ENCODE assay signal across 24 cellular contexts in genomic region chr4:31548823-31549222, GRCh38.
"Had no signal": no experiment of that assay in that cellular context is flagged by ENCODE, and none has a peak within 500 bp of the region (broad histone marks: within the 10 kb centered on the region; RNA-seq: fewer than 3 reads in every experiment).

No MANE protein-coding gene starts in this region.

- H3K4me1 ChIP-seq: adrenal gland, gastrocnemius medialis, heart right ventricle, tibial artery, uterus had no signal

- H3K27me3 ChIP-seq: adrenal gland, gastrocnemius medialis, heart right ventricle, tibial artery, uterus had no signal

- H3K36me3 Mint-ChIP-seq: activated naive CD4-positive, alpha-beta T cell treated with anti-CD3 and anti-CD28 coated beads, Interleukin-2, amount 50 U/mL, for 24 hours; memory B cell; naive thymus-derived CD4-positive, alpha-beta T cell; stimulated activated naive B cell treated with anti-CD40 and anti-IgM and Interleukin-4, amounts not matched to agents 10 μg/mL and 1 μg/mL and 100 μg/mL, for 72 hours; WTC11 had no signal

- H3K4me1 Mint-ChIP-seq: activated CD4-positive, alpha-beta memory T cell treated with anti-CD3 and anti-CD28 coated beads, Interleukin-2, amount 10 ng/mL, durations not matched to agents 7 days and 5 days; activated naive CD4-positive, alpha-beta T cell treated with anti-CD3 and anti-CD28 coated beads, Interleukin-2, amount 50 U/mL, for 24 hours; memory B cell; naive thymus-derived CD4-positive, alpha-beta T cell; stimulated activated naive B cell treated with anti-CD40 and anti-IgM and Interleukin-4, amounts not matched to agents 10 μg/mL and 1 μg/mL and 100 μg/mL, for 72 hours; T-helper 17 cell; WTC11 had no signal

- H3K4me3 ChIP-seq: adrenal gland, gastrocnemius medialis, heart right ventricle, mucosa of descending colon, skin epidermis, tibial artery, uterus had no signal

- ATAC-seq: activated T-cell treated with anti-CD3 and anti-CD28 coated beads, Interleukin-2, amount 50 U/mL, for 4 hours; gastrocnemius medialis; heart right ventricle; left lobe of liver; mucosa of descending colon; naive thymus-derived CD4-positive, alpha-beta T cell; stimulated activated naive B cell treated with anti-CD40 and anti-IgM and Interleukin-4, amounts not matched to agents 10 μg/mL and 1 μg/mL and 100 μg/mL, for 72 hours; T-helper 17 cell; WTC11 had no signal

- H3K9me3 Mint-ChIP-seq: activated naive CD4-positive, alpha-beta T cell treated with anti-CD3 and anti-CD28 coated beads, Interleukin-2, amount 50 U/mL, for 24 hours; memory B cell; WTC11 had no signal

- H3K27ac Mint-ChIP-seq: activated CD4-positive, alpha-beta memory T cell treated with anti-CD3 and anti-CD28 coated beads, Interleukin-2, amount 10 ng/mL, durations not matched to agents 7 days and 5 days; activated naive CD4-positive, alpha-beta T cell treated with anti-CD3 and anti-CD28 coated beads, Interleukin-2, amount 50 U/mL, for 24 hours; memory B cell; naive thymus-derived CD4-positive, alpha-beta T cell; stimulated activated naive B cell treated with anti-CD40 and anti-IgM and Interleukin-4, amounts not matched to agents 10 μg/mL and 1 μg/mL and 100 μg/mL, for 72 hours; T-helper 17 cell; WTC11 had no signal

- H3K27ac ChIP-seq: adrenal gland, gastrocnemius medialis, heart right ventricle, skin epidermis, tibial artery, uterus had no signal

- H3K27me3 Mint-ChIP-seq: activated CD4-positive, alpha-beta memory T cell treated with anti-CD3 and anti-CD28 coated beads, Interleukin-2, amount 10 ng/mL, durations not matched to agents 7 days and 5 days; activated naive CD4-positive, alpha-beta T cell treated with anti-CD3 and anti-CD28 coated beads, Interleukin-2, amount 50 U/mL, for 24 hours; memory B cell; naive thymus-derived CD4-positive, alpha-beta T cell; stimulated activated naive B cell treated with anti-CD40 and anti-IgM and Interleukin-4, amounts not matched to agents 10 μg/mL and 1 μg/mL and 100 μg/mL, for 72 hours; T-helper 17 cell had no signal

- FAIRE-seq: endothelial cell of umbilical vein had no signal

- H3K4me3 Mint-ChIP-seq: activated CD4-positive, alpha-beta memory T cell treated with anti-CD3 and anti-CD28 coated beads, Interleukin-2, amount 10 ng/mL, durations not matched to agents 7 days and 5 days; activated naive CD4-positive, alpha-beta T cell treated with anti-CD3 and anti-CD28 coated beads, Interleukin-2, amount 50 U/mL, for 24 hours; activated T-cell treated with anti-CD3 and anti-CD28 coated beads, Interleukin-2, amount 50 U/mL, for 4 hours; memory B cell; naive thymus-derived CD4-positive, alpha-beta T cell; stimulated activated naive B cell treated with anti-CD40 and anti-IgM and Interleukin-4, amounts not matched to agents 10 μg/mL and 1 μg/mL and 100 μg/mL, for 72 hours; T-helper 17 cell; WTC11 had no signal

- DNase-seq: activated CD4-positive, alpha-beta memory T cell treated with anti-CD3 and anti-CD28 coated beads, Interleukin-2, amount 10 ng/mL, durations not matched to agents 7 days and 5 days; activated CD4-positive, alpha-beta T cell treated with anti-CD3 and anti-CD28 coated beads for 4 hours; activated effector memory CD4-positive, alpha-beta T cell treated with anti-CD3 and anti-CD28 coated beads, Interleukin-2, amount 50 U/mL, for 16 hours; activated T-cell treated with anti-CD3 and anti-CD28 coated beads, Interleukin-2, amount 50 U/mL, for 4 hours; adrenal gland; cortex of kidney; effector CD4-positive, alpha-beta T cell; gastrocnemius medialis; heart right ventricle; mucosa of descending colon; naive thymus-derived CD4-positive, alpha-beta T cell; posterior cingulate gyrus; stimulated activated CD4-positive, alpha-beta T cell treated with anti-CD3 and anti-CD28 coated beads, Interleukin-15, amount 100 ng/mL, for 24 hours; stimulated activated CD4-positive, alpha-beta T cell treated with anti-CD3 and anti-CD28 coated beads, Interleukin-4, amount 100 ng/mL, for 1 hour; stimulated activated naive B cell treated with anti-CD40 and anti-IgM and Interleukin-4, amounts not matched to agents 10 μg/mL and 1 μg/mL and 100 μg/mL, for 72 hours; T-helper 17 cell; uterus had no signal

- H3K36me3 ChIP-seq: adrenal gland, gastrocnemius medialis, heart right ventricle, tibial artery, uterus had no signal

- H3K9me3 ChIP-seq: adrenal gland, gastrocnemius medialis, mucosa of descending colon, tibial artery, uterus had no signal
